16 cellular contexts compared by ENCODE assay signal in the genomic region with DNA sequence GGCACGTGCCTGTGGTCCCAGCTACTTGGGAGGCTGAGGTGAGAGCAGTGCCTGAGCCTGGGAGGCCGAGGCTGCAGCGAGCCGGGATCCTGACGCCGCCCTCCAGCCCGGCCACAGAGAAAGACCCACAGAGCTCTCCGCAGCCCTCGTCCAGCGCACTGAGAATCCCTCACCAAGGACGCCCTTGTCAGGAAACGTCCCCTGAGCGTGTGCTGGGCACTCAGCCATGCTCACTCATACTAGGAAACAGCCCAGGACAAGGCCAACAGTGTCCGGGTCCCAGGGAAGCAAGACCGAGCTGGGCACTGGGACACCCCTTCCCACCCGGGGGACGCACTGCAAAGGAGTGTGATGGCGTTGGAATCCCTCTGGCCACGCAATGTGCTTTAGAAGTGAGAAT. TPM values are rescaled to one million over a fixed set of nuclear protein-coding genes. Genes with fewer than 3 reads are reported as not detected.
"Had no signal": no experiment of that assay in that cellular context is flagged by ENCODE, and none has a peak within 500 bp of the region (broad histone marks: within the 10 kb centered on the region; RNA-seq: fewer than 3 reads in every experiment).

No MANE protein-coding gene starts in this region.

- H3K27ac ChIP-seq: esophagus muscularis mucosa, psoas muscle, tibial nerve had no signal

- H3K4me3 ChIP-seq: esophagus muscularis mucosa, psoas muscle, tibial nerve had no signal

- H3K9me3 ChIP-seq: esophagus muscularis mucosa, psoas muscle, tibial nerve had no signal

- H3K27me3 ChIP-seq: esophagus muscularis mucosa, tibial nerve had no signal

- H3K4me1 ChIP-seq: esophagus muscularis mucosa, psoas muscle, tibial nerve had no signal

- DNase-seq: activated CD4-positive, alpha-beta T cell treated with anti-CD3 and anti-CD28 coated beads for 1 hour; activated CD4-positive, alpha-beta T cell treated with anti-CD3 and anti-CD28 coated beads, Interleukin-2, amount 50 U/mL, for 4 hours; activated naive CD4-positive, alpha-beta T cell treated with anti-CD3 and anti-CD28 coated beads, Interleukin-2, amount 50 U/mL, for 16 hours; hippocampal formation; kidney; psoas muscle; stimulated activated CD4-positive, alpha-beta T cell treated with anti-CD3 and anti-CD28 coated beads, Interleukin-12 subunit alpha, Interleukin-12 subunit beta, amount 100 ng/mL, for 4 hours; T-helper 9 cell had no signal

RNA-seq across cellular contexts. Expression of a gene that starts 53.5 kb away (rescaled TPM):
- total RNA-seq: esophagus muscularis mucosa, kidney, lower leg skin, mesenteric fat pad, neural crest cell, osteocyte, subcutaneous adipose tissue, tibial nerve had no signal
- polyA plus RNA-seq: adipose tissue had no signal
